In the genomic region with DNA sequence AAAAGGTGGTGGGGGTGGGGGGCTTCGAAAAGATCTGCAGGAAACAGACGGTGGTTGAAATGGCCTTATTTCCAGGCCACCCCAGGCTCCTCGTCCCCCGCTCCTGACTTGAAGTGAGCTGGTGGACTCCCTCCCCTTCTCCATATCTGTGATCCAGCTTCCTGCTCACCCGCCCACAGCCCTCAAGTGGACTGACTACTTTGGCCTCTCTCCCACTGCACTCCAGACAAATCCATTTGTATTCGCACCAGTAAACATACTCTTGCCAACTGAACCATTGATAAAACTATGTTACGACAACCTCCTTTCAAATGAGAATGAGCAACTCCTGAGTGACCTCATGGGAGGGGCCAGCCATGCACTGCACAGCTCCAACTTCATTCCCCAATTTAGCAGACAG, we compare ENCODE assay signal across 1 cellular context.
A peak's percentile ranks its signal among the peaks of the same experiment; 100 is the strongest.
TF ChIP-seq lines count a peak whose summit lies in the region.

No MANE protein-coding gene starts in this region.

TF ChIP-seq in liver, 16 proteins besides CTCF, POLR2A, EP300 and RAD21 (continued from another document):
- TF ChIP-seq, protein P1, sequence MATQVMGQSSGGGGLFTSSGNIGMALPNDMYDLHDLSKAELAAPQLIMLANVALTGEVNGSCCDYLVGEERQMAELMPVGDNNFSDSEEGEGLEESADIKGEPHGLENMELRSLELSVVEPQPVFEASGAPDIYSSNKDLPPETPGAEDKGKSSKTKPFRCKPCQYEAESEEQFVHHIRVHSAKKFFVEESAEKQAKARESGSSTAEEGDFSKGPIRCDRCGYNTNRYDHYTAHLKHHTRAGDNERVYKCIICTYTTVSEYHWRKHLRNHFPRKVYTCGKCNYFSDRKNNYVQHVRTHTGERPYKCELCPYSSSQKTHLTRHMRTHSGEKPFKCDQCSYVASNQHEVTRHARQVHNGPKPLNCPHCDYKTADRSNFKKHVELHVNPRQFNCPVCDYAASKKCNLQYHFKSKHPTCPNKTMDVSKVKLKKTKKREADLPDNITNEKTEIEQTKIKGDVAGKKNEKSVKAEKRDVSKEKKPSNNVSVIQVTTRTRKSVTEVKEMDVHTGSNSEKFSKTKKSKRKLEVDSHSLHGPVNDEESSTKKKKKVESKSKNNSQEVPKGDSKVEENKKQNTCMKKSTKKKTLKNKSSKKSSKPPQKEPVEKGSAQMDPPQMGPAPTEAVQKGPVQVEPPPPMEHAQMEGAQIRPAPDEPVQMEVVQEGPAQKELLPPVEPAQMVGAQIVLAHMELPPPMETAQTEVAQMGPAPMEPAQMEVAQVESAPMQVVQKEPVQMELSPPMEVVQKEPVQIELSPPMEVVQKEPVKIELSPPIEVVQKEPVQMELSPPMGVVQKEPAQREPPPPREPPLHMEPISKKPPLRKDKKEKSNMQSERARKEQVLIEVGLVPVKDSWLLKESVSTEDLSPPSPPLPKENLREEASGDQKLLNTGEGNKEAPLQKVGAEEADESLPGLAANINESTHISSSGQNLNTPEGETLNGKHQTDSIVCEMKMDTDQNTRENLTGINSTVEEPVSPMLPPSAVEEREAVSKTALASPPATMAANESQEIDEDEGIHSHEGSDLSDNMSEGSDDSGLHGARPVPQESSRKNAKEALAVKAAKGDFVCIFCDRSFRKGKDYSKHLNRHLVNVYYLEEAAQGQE (IDR thresholded peaks at IDR 0.05): peak; percentile 82
- TF ChIP-seq, protein P2, sequence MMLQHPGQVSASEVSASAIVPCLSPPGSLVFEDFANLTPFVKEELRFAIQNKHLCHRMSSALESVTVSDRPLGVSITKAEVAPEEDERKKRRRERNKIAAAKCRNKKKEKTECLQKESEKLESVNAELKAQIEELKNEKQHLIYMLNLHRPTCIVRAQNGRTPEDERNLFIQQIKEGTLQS (IDR thresholded peaks at IDR 0.05): peak; percentile 69
- TF ChIP-seq, protein P3, sequence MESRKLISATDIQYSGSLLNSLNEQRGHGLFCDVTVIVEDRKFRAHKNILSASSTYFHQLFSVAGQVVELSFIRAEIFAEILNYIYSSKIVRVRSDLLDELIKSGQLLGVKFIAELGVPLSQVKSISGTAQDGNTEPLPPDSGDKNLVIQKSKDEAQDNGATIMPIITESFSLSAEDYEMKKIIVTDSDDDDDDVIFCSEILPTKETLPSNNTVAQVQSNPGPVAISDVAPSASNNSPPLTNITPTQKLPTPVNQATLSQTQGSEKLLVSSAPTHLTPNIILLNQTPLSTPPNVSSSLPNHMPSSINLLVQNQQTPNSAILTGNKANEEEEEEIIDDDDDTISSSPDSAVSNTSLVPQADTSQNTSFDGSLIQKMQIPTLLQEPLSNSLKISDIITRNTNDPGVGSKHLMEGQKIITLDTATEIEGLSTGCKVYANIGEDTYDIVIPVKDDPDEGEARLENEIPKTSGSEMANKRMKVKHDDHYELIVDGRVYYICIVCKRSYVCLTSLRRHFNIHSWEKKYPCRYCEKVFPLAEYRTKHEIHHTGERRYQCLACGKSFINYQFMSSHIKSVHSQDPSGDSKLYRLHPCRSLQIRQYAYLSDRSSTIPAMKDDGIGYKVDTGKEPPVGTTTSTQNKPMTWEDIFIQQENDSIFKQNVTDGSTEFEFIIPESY (IDR thresholded peaks at IDR 0.05): peak; percentile 72
- peak; percentile 63 for TF ChIP-seq FOXA2 (IDR thresholded peaks at IDR 0.05)
